8 cellular contexts compared by ENCODE assay signal in genomic region chr6:112235956-112236355, GRCh38. TPM values are rescaled to one million over a fixed set of nuclear protein-coding genes. Genes with fewer than 3 reads are reported as not detected.
DNase-seq lines count a peak whose midpoint lies in the region; ATAC-seq and TF ChIP-seq lines count a peak whose summit lies in the region.

No MANE protein-coding gene starts in this region.

- TF ChIP-seq POLR2A in spleen (IDR thresholded peaks at IDR 0.05): no peak

- H3K36me3 ChIP-seq in skeletal muscle tissue (ENCODE audit: control insufficient read depth in 3 of 3, insufficient read depth in 3 of 3, low read length in 3 of 3) (no peaks in the 10 kb centered on the region), spleen (no peaks in the 10 kb centered on the region)

- H3K36me3 Mint-ChIP-seq in T-helper 17 cell (ENCODE audit: low read depth): peaks cover 2% of the 10 kb centered on the region

- H3K9me3 ChIP-seq in T-helper 17 cell (ENCODE audit: control insufficient read depth, low read length, poor library complexity, severe bottlenecking): no peaks in the 10 kb centered on the region
- H3K9me3 ChIP-seq in skeletal muscle tissue (ENCODE audit: control insufficient read depth in 3 of 3, low read length in 3 of 3): no peaks in the 10 kb centered on the region
- no peaks in the 10 kb centered on the region for H3K9me3 ChIP-seq in spleen

- ATAC-seq in T-helper 17 cell (peak; percentile 42), HG03025 (IDR thresholded peaks at IDR 0.05; ENCODE audit: low FRiP score, unreplicated experiment) (no peak)

- H3K27me3 ChIP-seq in skeletal muscle tissue (ENCODE audit: control insufficient read depth in 3 of 3, insufficient read depth in 3 of 3, low read length in 3 of 3) (no peaks in the 10 kb centered on the region), spleen (replicated peaks in 1 of 7) (peaks cover 0 to 39% (median 6%) of the 10 kb centered on the region in 7 donors)

- no peak overlapping the region for H3K4me3 Mint-ChIP-seq in T-helper 17 cell

- TF ChIP-seq CTCF in GM12865 (IDR thresholded peaks at IDR 0.05; ENCODE audit: insufficient read depth, low read depth, low read length, missing control alignments) (no peak), spleen (IDR thresholded peaks at IDR 0.05 in 8 of 11, conservative IDR thresholded peaks at IDR 0.05 in 3 of 11) (no peak)

- no peak overlapping the region for H3K4me3 ChIP-seq in GM12865 (ENCODE audit: low read depth, low read length)
- H3K4me3 ChIP-seq in skeletal muscle tissue (ENCODE audit: low read length in 3 of 3): no peak overlapping the region
- no peak overlapping the region for H3K4me3 ChIP-seq in spleen

- H3K27me3 Mint-ChIP-seq in T-helper 17 cell: peaks cover 53% of the 10 kb centered on the region

- H3K9ac ChIP-seq in skeletal muscle tissue (ENCODE audit: low read depth in 1 of 3, low read length in 3 of 3): no peak overlapping the region

- no peak overlapping the region for H3K27ac Mint-ChIP-seq in T-helper 17 cell

- DNase-seq in GM12865 (ENCODE audit: low read depth) (peak; percentile 5), T-helper 17 cell (no peak), dermis blood vessel endothelial cell (peak; percentile 90), AG08395 (ENCODE audit: low spot score) (no peak), SW 1271 (lab: John Stamatoyannopoulos, UW) (no peak), spleen (no peak)

- H3K4me1 ChIP-seq in skeletal muscle tissue (ENCODE audit: control insufficient read depth in 3 of 3, insufficient read depth in 3 of 3, low read length in 3 of 3) (peaks cover 0 to 17% (median 16%) of the 10 kb centered on the region in 3 donors), spleen (no peaks in the 10 kb centered on the region)

- intact Hi-C loops in spleen (cut with DNase I; ENCODE audit: low total_unique reads): no loop called here

- H3K27ac ChIP-seq in skeletal muscle tissue (ENCODE audit: low read depth, low read length): peak overlapping the region; percentile 70
- no peak overlapping the region for H3K27ac ChIP-seq in spleen

- H3K4me1 Mint-ChIP-seq in T-helper 17 cell: peaks cover 6% of the 10 kb centered on the region

- 59 to 72% (median 65%) methylated on average over 5 of the region's 5 CpGs for WGBS in spleen, 5 donors

RNA-seq across cellular contexts. Expression of gene LAMA4, which starts 18.4 kb away (rescaled TPM):
- total RNA-seq in T-helper 17 cell (not detected), dermis blood vessel endothelial cell (661 and 842 TPM in 2 replicates), skeletal muscle tissue (248 TPM), spleen (1 to 10 TPM; 1.0 to 3.7 (median 3.0) TPM)
- 1 to 10 TPM in 2 of 3 donors, under 1 TPM in 1; 0.76 to 2.5 (median 2.4) TPM for polyA plus RNA-seq in spleen

Comparison
In these comparisons a context has a peak if more than half of its experiments do, and no peak if none do; other contexts are left out.
1. DNase-seq: peak in GM12865 (single experiment) and dermis blood vessel endothelial cell (single experiment); none in T-helper 17 cell (0 of 3), AG08395 (single experiment), SW 1271 (0 of 2) and spleen (single experiment).
2. RNA of gene LAMA4, which starts 18.4 kb away (total RNA-seq): 661 to 842 TPM in dermis blood vessel endothelial cell and 248 TPM in skeletal muscle tissue (single experiment); 1.0 to 3.7 TPM in spleen and not detected in T-helper 17 cell; every median in the first group is over 10 times any median in the second.